11 cellular contexts compared by ENCODE assay signal in the genomic region with DNA sequence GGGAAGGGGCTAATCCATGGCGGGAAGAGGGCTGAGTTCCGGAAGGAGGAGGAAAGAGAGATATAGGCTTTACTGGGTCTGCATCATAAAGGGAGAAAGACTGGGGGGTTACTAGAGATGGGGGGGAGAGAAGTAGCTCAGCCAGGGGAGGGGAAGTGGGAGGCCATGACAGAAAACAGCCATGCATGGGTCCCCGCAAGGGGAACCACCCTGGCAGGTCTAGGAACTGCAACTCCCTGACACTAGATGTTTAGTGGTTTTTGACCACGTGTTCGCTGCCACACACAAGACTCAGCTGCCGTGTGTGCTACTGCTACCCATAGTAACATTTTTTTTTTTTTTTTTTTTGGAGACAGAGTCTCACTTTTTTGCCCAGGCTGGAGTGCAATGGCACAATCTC.
"Had no signal": no experiment of that assay in that cellular context is flagged by ENCODE, and none has a peak within 500 bp of the region (broad histone marks: within the 10 kb centered on the region; RNA-seq: fewer than 3 reads in every experiment).

No MANE protein-coding gene starts in this region.

- ATAC-seq: activated CD8-positive, alpha-beta T cell treated with anti-CD3 and anti-CD28 coated beads for 36 hours had no signal

- H3K4me3 ChIP-seq: cardiac muscle cell, esophagus squamous epithelium, testis had no signal

- H3K27me3 ChIP-seq: cardiac muscle cell, esophagus squamous epithelium, testis had no signal

- DNase-seq: activated CD8-positive, alpha-beta memory T cell treated with anti-CD3 and anti-CD28 coated beads, Interleukin-2, amount 50 U/mL, for 48 hours; activated CD8-positive, alpha-beta T cell treated with anti-CD3 and anti-CD28 coated beads for 36 hours; activated naive CD4-positive, alpha-beta T cell treated with Interleukin-2 at 50 U/mL for 16 hours; esophagus squamous epithelium; foreskin fibroblast; glutamatergic neuron; naive B cell; stimulated activated CD4-positive, alpha-beta T cell treated with anti-CD3 and anti-CD28 coated beads, Interleukin-2, amount 100 ng/mL, for 48 hours; testis had no signal

- H3K9me3 ChIP-seq: testis had no signal

- H3K27ac ChIP-seq: cardiac muscle cell, esophagus squamous epithelium, parathyroid adenoma, testis had no signal

- H3K36me3 ChIP-seq: cardiac muscle cell, esophagus squamous epithelium had no signal
